In the genomic region with DNA sequence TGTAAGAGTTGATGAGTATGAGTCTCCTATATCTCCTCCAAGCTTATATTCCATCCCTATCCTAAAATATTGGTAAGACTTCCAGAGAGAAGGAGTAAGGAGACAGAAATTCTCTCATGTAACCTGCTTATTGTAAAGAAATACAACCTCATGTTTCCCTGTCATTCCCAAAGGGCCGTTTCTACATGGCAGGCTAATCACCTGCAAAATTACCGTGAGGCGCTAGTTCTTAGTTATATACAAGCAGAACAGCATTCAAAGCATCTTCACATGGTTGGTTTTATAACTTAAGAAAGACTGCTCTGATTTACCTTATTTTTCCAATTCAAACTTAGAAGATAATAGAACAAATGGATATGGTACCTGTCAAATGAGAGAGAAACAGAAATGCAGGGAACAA, we compare ENCODE assay signal across 2 cellular contexts.
"Had no signal": no experiment of that assay in that cellular context is flagged by ENCODE, and none has a peak within 500 bp of the region (broad histone marks: within the 10 kb centered on the region; RNA-seq: fewer than 3 reads in every experiment).

No MANE protein-coding gene starts in this region.

- H3K4me3 ChIP-seq: MG63 had no signal

- H3K27me3 ChIP-seq: MG63 had no signal

- H3K27ac ChIP-seq: KMS-11 had no signal

- H3K4me2 ChIP-seq: KMS-11 had no signal

- H3K36me3 ChIP-seq: MG63 had no signal

- H3K9me3 ChIP-seq: MG63 had no signal

- H3K9ac ChIP-seq: KMS-11 had no signal
